ENCODE assay signal across 14 cellular contexts in genomic region chr19:7781157-7781556, GRCh38. TPM values are rescaled to one million over a fixed set of nuclear protein-coding genes. Genes with fewer than 3 reads are reported as not detected.
A peak's percentile ranks its signal among the peaks of the same experiment; 100 is the strongest.
DNase-seq lines count a peak whose midpoint lies in the region; ATAC-seq and TF ChIP-seq lines count a peak whose summit lies in the region.
"Had no signal": no experiment of that assay in that cellular context is flagged by ENCODE, and none has a peak within 500 bp of the region (broad histone marks: within the 10 kb centered on the region; RNA-seq: fewer than 3 reads in every experiment).

No MANE protein-coding gene starts in this region.

- peak; percentile 9 for DNase-seq in activated T-cell treated with anti-CD3 and anti-CD28 coated beads, Interleukin-2, amount 50 U/mL, for 24 hours
- no peak for DNase-seq in activated T-cell treated with anti-CD3 and anti-CD28 coated beads, Interleukin-2, amount 50 U/mL, for 72 hours
- DNase-seq in mesothelial cell of epicardium (ENCODE audit: low spot score in 2 of 2, unreplicated experiment in 2 of 2) (no peak), RKO (ENCODE audit: low spot score) (no peak)
- DNase-seq: 8988T, AML-193, DMS53, GM23248, H9 had no signal

- no peak overlapping the region for H3K27ac Mint-ChIP-seq in activated T-cell treated with anti-CD3 and anti-CD28 coated beads, Interleukin-2, amount 50 U/mL, for 24 hours
- no peak overlapping the region for H3K27ac Mint-ChIP-seq in activated T-cell treated with anti-CD3 and anti-CD28 coated beads, Interleukin-2, amount 50 U/mL, for 72 hours
- H3K27ac Mint-ChIP-seq in mesothelial cell of epicardium: peak overlapping the region; percentile 22
- H3K27ac Mint-ChIP-seq: H9 had no signal

- no peaks in the 10 kb centered on the region for H3K4me1 Mint-ChIP-seq in activated T-cell treated with anti-CD3 and anti-CD28 coated beads, Interleukin-2, amount 50 U/mL, for 24 hours (ENCODE audit: low read depth)
- peaks cover 9% of the 10 kb centered on the region for H3K4me1 Mint-ChIP-seq in activated T-cell treated with anti-CD3 and anti-CD28 coated beads, Interleukin-2, amount 50 U/mL, for 72 hours (ENCODE audit: low read depth)
- peaks cover 16% of the 10 kb centered on the region for H3K4me1 Mint-ChIP-seq in mesothelial cell of epicardium

- peak; percentile 27 for TF ChIP-seq CTCF in VCaP (conservative IDR thresholded peaks at IDR 0.05)
- TF ChIP-seq CTCF in mesothelial cell of epicardium (IDR thresholded peaks at IDR 0.05; ENCODE audit: unreplicated experiment): no peak

- H3K9me3 Mint-ChIP-seq in activated T-cell treated with anti-CD3 and anti-CD28 coated beads, Interleukin-2, amount 50 U/mL, for 24 hours: peaks cover 3% of the 10 kb centered on the region
- no peaks in the 10 kb centered on the region for H3K9me3 Mint-ChIP-seq in activated T-cell treated with anti-CD3 and anti-CD28 coated beads, Interleukin-2, amount 50 U/mL, for 72 hours
- H3K9me3 Mint-ChIP-seq in mesothelial cell of epicardium: no peaks in the 10 kb centered on the region

- no peak overlapping the region for H3K27ac ChIP-seq in VCaP
- H3K27ac ChIP-seq: BLaER1, GM23248 had no signal

- no peak overlapping the region for H3K4me3 Mint-ChIP-seq in activated T-cell treated with anti-CD3 and anti-CD28 coated beads, Interleukin-2, amount 50 U/mL, for 24 hours
- H3K4me3 Mint-ChIP-seq in activated T-cell treated with anti-CD3 and anti-CD28 coated beads, Interleukin-2, amount 50 U/mL, for 72 hours: no peak overlapping the region
- H3K4me3 Mint-ChIP-seq in mesothelial cell of epicardium: no peak overlapping the region
- H3K4me3 Mint-ChIP-seq: H9 had no signal

- peaks cover 64% of the 10 kb centered on the region for H3K27me3 Mint-ChIP-seq in activated T-cell treated with anti-CD3 and anti-CD28 coated beads, Interleukin-2, amount 50 U/mL, for 24 hours
- H3K27me3 Mint-ChIP-seq in activated T-cell treated with anti-CD3 and anti-CD28 coated beads, Interleukin-2, amount 50 U/mL, for 72 hours (ENCODE audit: low read depth): peaks cover 76% of the 10 kb centered on the region
- H3K27me3 Mint-ChIP-seq in mesothelial cell of epicardium (ENCODE audit: low read depth): no peaks in the 10 kb centered on the region

- H3K36me3 Mint-ChIP-seq in activated T-cell treated with anti-CD3 and anti-CD28 coated beads, Interleukin-2, amount 50 U/mL, for 24 hours (ENCODE audit: low read depth): no peaks in the 10 kb centered on the region
- H3K36me3 Mint-ChIP-seq in activated T-cell treated with anti-CD3 and anti-CD28 coated beads, Interleukin-2, amount 50 U/mL, for 72 hours (ENCODE audit: insufficient read depth in 2 of 2): peaks cover 0 to 8% of the 10 kb centered on the region in 2 donors
- no peaks in the 10 kb centered on the region for H3K36me3 Mint-ChIP-seq in mesothelial cell of epicardium

- no peak for ATAC-seq in activated T-cell treated with anti-CD3 and anti-CD28 coated beads, Interleukin-2, amount 50 U/mL, for 72 hours (replicated peaks in 1 of 2)
- ATAC-seq in GM18498 (IDR thresholded peaks at IDR 0.05; ENCODE audit: unreplicated experiment) (no peak), GM21723 (IDR thresholded peaks at IDR 0.05; ENCODE audit: unreplicated experiment) (no peak)

RNA-seq across cellular contexts. Expression of gene CLEC4M, which starts 18.1 kb away (rescaled TPM):
- not detected for total RNA-seq in activated T-cell treated with anti-CD3 and anti-CD28 coated beads, Interleukin-2, amount 50 U/mL, for 72 hours
- 1.2 to 2.1 TPM (median 1.5 TPM) in 3 replicates for total RNA-seq in mesothelial cell of epicardium
- total RNA-seq: GM23248, H9, HT1080 had no signal

RNA-seq across cellular contexts. Expression of gene CD209, which starts 33.8 kb away (rescaled TPM):
- total RNA-seq in activated T-cell treated with anti-CD3 and anti-CD28 coated beads, Interleukin-2, amount 50 U/mL, for 72 hours: not detected
- not detected in 3 replicates for total RNA-seq in mesothelial cell of epicardium
- total RNA-seq: GM23248, H9, HT1080 had no signal

RNA-seq across cellular contexts. Expression of gene EVI5L, which starts 48.9 kb away (rescaled TPM):
- total RNA-seq in activated T-cell treated with anti-CD3 and anti-CD28 coated beads, Interleukin-2, amount 50 U/mL, for 72 hours: 10 to 100 TPM in 1 of 2 donors, 1 to 10 TPM in 1; 7.8 to 10.4 TPM
- total RNA-seq in mesothelial cell of epicardium: 18.5 to 21.7 TPM (median 19.5 TPM) in 3 replicates

RNA-seq across cellular contexts. Expression of gene CLEC4G, which starts 49.2 kb away (rescaled TPM):
- total RNA-seq in activated T-cell treated with anti-CD3 and anti-CD28 coated beads, Interleukin-2, amount 50 U/mL, for 72 hours: not detected
- not detected in 3 replicates for total RNA-seq in mesothelial cell of epicardium
- total RNA-seq: GM23248, H9, HT1080 had no signal
